In genomic region chr3:154971771-154972326, GRCh38 we compare ENCODE assay signal across 11 cellular contexts.
DNase-seq lines count a peak whose midpoint lies in the region; ATAC-seq and TF ChIP-seq lines count a peak whose summit lies in the region.
"Had no signal": no experiment of that assay in that cellular context is flagged by ENCODE, and none has a peak within 500 bp of the region (broad histone marks: within the 10 kb centered on the region; RNA-seq: fewer than 3 reads in every experiment).

No MANE protein-coding gene starts in this region.

- H3K4me3 Mint-ChIP-seq in T-helper 17 cell, result no peak overlapping the region

- no peak for ATAC-seq in HG03432 (IDR thresholded peaks at IDR 0.05; ENCODE audit: unreplicated experiment)
- ATAC-seq in GM19324 (IDR thresholded peaks at IDR 0.05; ENCODE audit: low FRiP score, unreplicated experiment), result no peak
- no peak for ATAC-seq in T-helper 17 cell

- H3K4me3 ChIP-seq in epithelial cell of esophagus (ENCODE audit: low read length) (no peak overlapping the region), prostate gland (no peak overlapping the region)
- H3K4me3 ChIP-seq: cardiac muscle cell, heart right ventricle had no signal

- H3K36me3 ChIP-seq in prostate gland, result no peaks in the 10 kb centered on the region
- H3K36me3 ChIP-seq: cardiac muscle cell, heart right ventricle had no signal

- WGBS in prostate gland, result 4% methylated on average over 2 of the region's 2 CpGs

- no peaks in the 10 kb centered on the region for H3K27me3 ChIP-seq in prostate gland (replicated peaks; ENCODE audit: insufficient read depth)
- H3K27me3 ChIP-seq: cardiac muscle cell, heart right ventricle had no signal

- TF ChIP-seq CTCF in epithelial cell of esophagus (IDR thresholded peaks at IDR 0.05; ENCODE audit: insufficient read depth, low read depth, low read length, missing control alignments) (no peak), prostate gland (IDR thresholded peaks at IDR 0.05) (no peak)

- H3K36me3 Mint-ChIP-seq in T-helper 17 cell (ENCODE audit: low read depth), result no peaks in the 10 kb centered on the region

- peaks cover 4% of the 10 kb centered on the region for H3K4me1 ChIP-seq in prostate gland (replicated peaks)

- H3K27ac ChIP-seq in prostate gland, result peak overlapping the region; percentile 35 to 53
- H3K27ac ChIP-seq: cardiac muscle cell had no signal

- H3K27ac Mint-ChIP-seq in T-helper 17 cell, result no peak overlapping the region

- no peaks in the 10 kb centered on the region for H3K4me1 Mint-ChIP-seq in T-helper 17 cell

- no peaks in the 10 kb centered on the region for H3K9me3 ChIP-seq in prostate gland
- H3K9me3 ChIP-seq in T-helper 17 cell (ENCODE audit: control insufficient read depth, low read length, poor library complexity, severe bottlenecking), result no peaks in the 10 kb centered on the region
- H3K9me3 ChIP-seq: heart right ventricle had no signal

- H3K27me3 Mint-ChIP-seq in T-helper 17 cell, result no peaks in the 10 kb centered on the region

- no peak for TF ChIP-seq POLR2A in prostate gland (IDR thresholded peaks at IDR 0.05)

- peak; percentile 69 for DNase-seq in ELR (ENCODE audit: low read depth)
- peak; percentile 33 to 74 for DNase-seq in NOMO-1 (lab: John Stamatoyannopoulos, UW; ENCODE audit: unreplicated experiment in 2 of 2)
- peak; percentile 84 for DNase-seq in epithelial cell of esophagus (ENCODE audit: low read depth)
- DNase-seq in prostate gland (ENCODE audit: low spot score), result peak; percentile 27
- no peak for DNase-seq in NCI-H345 (lab: John Stamatoyannopoulos, UW)
- no peak for DNase-seq in T-helper 17 cell
- DNase-seq: activated CD8-positive, alpha-beta memory T cell treated with anti-CD3 and anti-CD28 coated beads, Interleukin-2, amount 50 U/mL, for 4 hours; heart right ventricle had no signal

- intact Hi-C loops in prostate gland (cut with DNase I), result no loop called here

Comparison
In these comparisons a context has a peak if more than half of its experiments do, and no peak if none do; other contexts are left out.
1. DNase-seq: peak in ELR (single experiment), NOMO-1 (2 of 2), epithelial cell of esophagus (single experiment) and prostate gland (single experiment); none in NCI-H345 (single experiment) and T-helper 17 cell (0 of 3).